In genomic region chr20:19886666-19887288, GRCh38 we compare ENCODE assay signal across 10 cellular contexts.
DNase-seq lines count a peak whose midpoint lies in the region; ATAC-seq and TF ChIP-seq lines count a peak whose summit lies in the region.
"Had no signal": no experiment of that assay in that cellular context is flagged by ENCODE, and none has a peak within 500 bp of the region (broad histone marks: within the 10 kb centered on the region; RNA-seq: fewer than 3 reads in every experiment).

No MANE protein-coding gene starts in this region.

- H3K4me1 Mint-ChIP-seq in dendritic cell treated with granulocyte-macrophage colony-stimulating factor and Interleukin-4, amounts not matched to agents 40 ng/mL and 50 ng/mL, for 4 days (ENCODE audit: low read depth): peaks cover 45% of the 10 kb centered on the region
- peaks cover 42% of the 10 kb centered on the region for H3K4me1 Mint-ChIP-seq in type B pancreatic cell (ENCODE audit: unreplicated experiment)
- no peaks in the 10 kb centered on the region for H3K4me1 Mint-ChIP-seq in activated naive CD8-positive, alpha-beta T cell treated with anti-CD3 and anti-CD28 coated beads, Interleukin-2, amount 50 U/mL, for 24 hours

- peaks cover 8% of the 10 kb centered on the region for H3K27me3 Mint-ChIP-seq in dendritic cell treated with granulocyte-macrophage colony-stimulating factor and Interleukin-4, amounts not matched to agents 40 ng/mL and 50 ng/mL, for 4 days
- no peaks in the 10 kb centered on the region for H3K27me3 Mint-ChIP-seq in type B pancreatic cell
- peaks cover 26% of the 10 kb centered on the region for H3K27me3 Mint-ChIP-seq in activated naive CD8-positive, alpha-beta T cell treated with anti-CD3 and anti-CD28 coated beads, Interleukin-2, amount 50 U/mL, for 24 hours

- no peaks in the 10 kb centered on the region for H3K9me3 Mint-ChIP-seq in dendritic cell treated with granulocyte-macrophage colony-stimulating factor and Interleukin-4, amounts not matched to agents 40 ng/mL and 50 ng/mL, for 4 days
- H3K9me3 Mint-ChIP-seq in type B pancreatic cell: peaks cover 6% of the 10 kb centered on the region
- H3K9me3 Mint-ChIP-seq in activated naive CD8-positive, alpha-beta T cell treated with anti-CD3 and anti-CD28 coated beads, Interleukin-2, amount 50 U/mL, for 24 hours: no peaks in the 10 kb centered on the region

- intact Hi-C loops in dendritic cell treated with granulocyte-macrophage colony-stimulating factor and Interleukin-4, amounts not matched to agents 40 ng/mL and 50 ng/mL, for 4 days (cut with micrococcal nuclease): no loop called here

- no peak overlapping the region for H3K4me3 Mint-ChIP-seq in dendritic cell treated with granulocyte-macrophage colony-stimulating factor and Interleukin-4, amounts not matched to agents 40 ng/mL and 50 ng/mL, for 4 days
- peak overlapping the region; percentile 32 for H3K4me3 Mint-ChIP-seq in type B pancreatic cell
- no peak overlapping the region for H3K4me3 Mint-ChIP-seq in activated naive CD8-positive, alpha-beta T cell treated with anti-CD3 and anti-CD28 coated beads, Interleukin-2, amount 50 U/mL, for 24 hours

- no peak for ATAC-seq in HG03565 (IDR thresholded peaks at IDR 0.05; ENCODE audit: unreplicated experiment)
- no peak for ATAC-seq in activated naive CD8-positive, alpha-beta T cell treated with anti-CD3 and anti-CD28 coated beads, Interleukin-2, amount 50 U/mL, for 24 hours

- H3K27ac Mint-ChIP-seq in dendritic cell treated with granulocyte-macrophage colony-stimulating factor and Interleukin-4, amounts not matched to agents 40 ng/mL and 50 ng/mL, for 4 days: peak overlapping the region; percentile 68
- H3K27ac Mint-ChIP-seq in type B pancreatic cell: peak overlapping the region; percentile 27
- no peak overlapping the region for H3K27ac Mint-ChIP-seq in activated naive CD8-positive, alpha-beta T cell treated with anti-CD3 and anti-CD28 coated beads, Interleukin-2, amount 50 U/mL, for 24 hours

- H3K36me3 Mint-ChIP-seq in dendritic cell treated with granulocyte-macrophage colony-stimulating factor and Interleukin-4, amounts not matched to agents 40 ng/mL and 50 ng/mL, for 4 days (ENCODE audit: low read depth): peaks cover 54% of the 10 kb centered on the region
- H3K36me3 Mint-ChIP-seq in type B pancreatic cell: peaks cover 19% of the 10 kb centered on the region
- H3K36me3 Mint-ChIP-seq in activated naive CD8-positive, alpha-beta T cell treated with anti-CD3 and anti-CD28 coated beads, Interleukin-2, amount 50 U/mL, for 24 hours (ENCODE audit: low read depth): no peaks in the 10 kb centered on the region

- peak; percentile 31 for DNase-seq in NCI-H510A treated with DMSO at 0.1 percent for 48 hours (lab: John Stamatoyannopoulos, UW)
- DNase-seq in NCI-H510A (lab: John Stamatoyannopoulos, UW): no peak
- peak; percentile 58 for DNase-seq in medulla oblongata (ENCODE audit: extremely low spot score)
- DNase-seq in type B pancreatic cell (ENCODE audit: extremely low spot score, unreplicated experiment): no peak
- DNase-seq in activated naive CD8-positive, alpha-beta T cell treated with anti-CD3 and anti-CD28 coated beads, Interleukin-2, amount 50 U/mL, for 24 hours: no peak
- no peak for DNase-seq in GOT3 (lab: John Stamatoyannopoulos, UW)
- DNase-seq: activated CD4-positive, alpha-beta T cell treated with anti-CD3 and anti-CD28 coated beads for 4 hours; AML-193 had no signal

- no peak for TF ChIP-seq CTCF in type B pancreatic cell (conservative IDR thresholded peaks at IDR 0.05)

Comparison
In these comparisons a context has a peak if more than half of its experiments do, and no peak if none do; other contexts are left out.
1. DNase-seq: peak in NCI-H510A treated with DMSO at 0.1 percent for 48 hours (single experiment) and medulla oblongata (single experiment); none in NCI-H510A (single experiment), type B pancreatic cell (single experiment), activated naive CD8-positive, alpha-beta T cell treated with anti-CD3 and anti-CD28 coated beads, Interleukin-2, amount 50 U/mL, for 24 hours (single experiment) and GOT3 (single experiment).